15 cellular contexts compared by ENCODE assay signal in the genomic region with DNA sequence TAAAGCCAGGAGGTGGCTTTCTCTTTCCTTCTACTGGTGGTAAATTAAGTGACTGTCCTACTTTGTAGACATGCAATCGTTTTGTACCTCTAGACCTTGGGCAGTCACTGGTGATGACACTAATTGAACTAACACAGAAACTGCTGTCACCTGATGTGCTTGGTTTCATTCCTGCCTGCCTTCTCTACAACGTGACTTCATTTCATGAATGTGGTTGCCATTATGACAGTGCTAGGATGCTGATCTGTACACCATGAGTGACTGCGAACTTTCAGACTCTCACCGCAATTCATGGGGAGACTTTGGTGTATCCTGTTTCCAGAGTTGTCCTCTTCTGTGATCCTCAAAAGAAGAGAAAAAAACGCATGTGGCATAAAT.
A peak's percentile ranks its signal among the peaks of the same experiment; 100 is the strongest.
DNase-seq lines count a peak whose midpoint lies in the region; ATAC-seq and TF ChIP-seq lines count a peak whose summit lies in the region.
"Had no signal": no experiment of that assay in that cellular context is flagged by ENCODE, and none has a peak within 500 bp of the region (broad histone marks: within the 10 kb centered on the region; RNA-seq: fewer than 3 reads in every experiment).

No MANE protein-coding gene starts in this region.

- H3K9ac ChIP-seq in BLaER1: no peak overlapping the region

- CTCF ChIA-PET in HEK293 (lab: Yijun Ruan, JAX): no interaction called here

- no peaks in the 10 kb centered on the region for H3K9me3 ChIP-seq in BLaER1
- H3K9me3 ChIP-seq in HEK293 (ENCODE audit: control insufficient read depth, insufficient read depth, low read depth, low read length): no peaks in the 10 kb centered on the region
- H3K9me3 ChIP-seq: adrenal gland, tibial artery had no signal

- H3K36me3 ChIP-seq in BLaER1 (no peaks in the 10 kb centered on the region), HEK293 (ENCODE audit: control insufficient read depth in 2 of 2, insufficient read depth in 1 of 2, low read length in 2 of 2) (peaks cover 0 to 4% of the 10 kb centered on the region in 2 experiments; a peak in 1 of 3 replicates)
- H3K36me3 ChIP-seq: adrenal gland had no signal

- H3K27ac ChIP-seq in BLaER1: no peak overlapping the region
- H3K27ac ChIP-seq in HEK293 (ENCODE audit: extremely low read depth, low read depth, low read length): no peak overlapping the region
- H3K27ac ChIP-seq: adrenal gland, tibial artery had no signal

- peak; percentile 98 for ATAC-seq in GM18870 (IDR thresholded peaks at IDR 0.05; ENCODE audit: unreplicated experiment)
- ATAC-seq in HG03460 (IDR thresholded peaks at IDR 0.05; ENCODE audit: unreplicated experiment): peak; percentile 86
- ATAC-seq: T-helper 17 cell had no signal

- DNase-seq in iPS-NIHi11 (ENCODE audit: low spot score) (no peak), dedifferentiated amniotic fluid mesenchymal stem cell (ENCODE audit: extremely low spot score) (no peak), NCI-H526 treated with DMSO at 0.1 percent for 48 hours (lab: John Stamatoyannopoulos, UW) (no peak)
- no peak for DNase-seq in central memory CD4-positive, alpha-beta T cell
- DNase-seq: adrenal gland; HFFc6; midbrain; NCI-H2171 treated with DMSO at 0.1 percent for 48 hours; stimulated activated CD4-positive, alpha-beta T cell treated with anti-CD3 and anti-CD28 coated beads, Interleukin-12 subunit alpha, Interleukin-12 subunit beta, amount 100 ng/mL, for 4 hours; T-helper 17 cell; tibial artery had no signal

- peaks cover 6% of the 10 kb centered on the region; the same call in 1 of the 2 replicates for H3K27me3 ChIP-seq in BLaER1
- H3K27me3 ChIP-seq: adrenal gland, tibial artery had no signal

- H3K4me3 ChIP-seq in BLaER1: no peak overlapping the region
- no peak overlapping the region for H3K4me3 ChIP-seq in HEK293 (ENCODE audit: low read depth, low read length)
- H3K4me3 ChIP-seq: adrenal gland, tibial artery had no signal

- POLR2A ChIA-PET in HEK293 (lab: Yijun Ruan, JAX): no interaction called here

- H3K4me2 ChIP-seq in BLaER1: peak overlapping the region; percentile 57

- TF ChIP-seq CTCF in HEK293 (tag by site-specific recombination; IDR thresholded peaks at IDR 0.05): no peak

- H4K20me1 ChIP-seq in BLaER1: no peaks in the 10 kb centered on the region

- H3K4me1 ChIP-seq in BLaER1: peaks cover 22% of the 10 kb centered on the region
- H3K4me1 ChIP-seq in HEK293 (ENCODE audit: control insufficient read depth, insufficient read depth, low read length): no peaks in the 10 kb centered on the region
- H3K4me1 ChIP-seq: adrenal gland had no signal

TF ChIP-seq in HEK293, 187 proteins besides CTCF, POLR2A, EP300 and RAD21:
- TF ChIP-seq ZNF202 (tag by site-specific recombination; IDR thresholded peaks at IDR 0.05; ENCODE audit: borderline replicate concordance) (no peak), ZNF585B (tag by site-specific recombination; IDR thresholded peaks at IDR 0.05) (peak; percentile 64)
- TF ChIP-seq, protein P1, sequence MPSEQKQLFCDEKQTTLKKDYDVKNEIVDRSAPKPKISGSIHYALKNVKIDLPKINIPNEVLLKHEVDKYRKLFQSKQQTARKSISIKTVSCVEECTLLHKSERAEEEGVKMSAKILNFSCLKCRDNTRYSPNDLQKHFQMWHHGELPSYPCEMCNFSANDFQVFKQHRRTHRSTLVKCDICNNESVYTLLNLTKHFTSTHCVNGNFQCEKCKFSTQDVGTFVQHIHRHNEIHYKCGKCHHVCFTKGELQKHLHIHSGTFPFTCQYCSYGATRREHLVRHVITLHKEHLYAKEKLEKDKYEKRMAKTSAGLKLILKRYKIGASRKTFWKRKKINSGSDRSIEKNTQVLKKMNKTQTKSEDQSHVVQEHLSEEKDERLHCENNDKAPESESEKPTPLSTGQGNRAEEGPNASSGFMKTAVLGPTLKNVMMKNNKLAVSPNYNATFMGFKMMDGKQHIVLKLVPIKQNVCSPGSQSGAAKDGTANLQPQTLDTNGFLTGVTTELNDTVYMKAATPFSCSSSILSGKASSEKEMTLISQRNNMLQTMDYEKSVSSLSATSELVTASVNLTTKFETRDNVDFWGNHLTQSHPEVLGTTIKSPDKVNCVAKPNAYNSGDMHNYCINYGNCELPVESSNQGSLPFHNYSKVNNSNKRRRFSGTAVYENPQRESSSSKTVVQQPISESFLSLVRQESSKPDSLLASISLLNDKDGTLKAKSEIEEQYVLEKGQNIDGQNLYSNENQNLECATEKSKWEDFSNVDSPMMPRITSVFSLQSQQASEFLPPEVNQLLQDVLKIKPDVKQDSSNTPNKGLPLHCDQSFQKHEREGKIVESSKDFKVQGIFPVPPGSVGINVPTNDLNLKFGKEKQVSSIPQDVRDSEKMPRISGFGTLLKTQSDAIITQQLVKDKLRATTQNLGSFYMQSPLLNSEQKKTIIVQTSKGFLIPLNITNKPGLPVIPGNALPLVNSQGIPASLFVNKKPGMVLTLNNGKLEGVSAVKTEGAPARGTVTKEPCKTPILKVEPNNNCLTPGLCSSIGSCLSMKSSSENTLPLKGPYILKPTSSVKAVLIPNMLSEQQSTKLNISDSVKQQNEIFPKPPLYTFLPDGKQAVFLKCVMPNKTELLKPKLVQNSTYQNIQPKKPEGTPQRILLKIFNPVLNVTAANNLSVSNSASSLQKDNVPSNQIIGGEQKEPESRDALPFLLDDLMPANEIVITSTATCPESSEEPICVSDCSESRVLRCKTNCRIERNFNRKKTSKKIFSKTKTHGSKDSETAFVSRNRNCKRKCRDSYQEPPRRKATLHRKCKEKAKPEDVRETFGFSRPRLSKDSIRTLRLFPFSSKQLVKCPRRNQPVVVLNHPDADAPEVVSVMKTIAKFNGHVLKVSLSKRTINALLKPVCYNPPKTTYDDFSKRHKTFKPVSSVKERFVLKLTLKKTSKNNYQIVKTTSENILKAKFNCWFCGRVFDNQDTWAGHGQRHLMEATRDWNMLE (tag by site-specific recombination; conservative IDR thresholded peaks at IDR 0.05; ENCODE audit: low read depth): no peak
